In genomic region chr9:91729558-91729842, GRCh38 we compare ENCODE assay signal across 18 cellular contexts.
DNase-seq lines count a peak whose midpoint lies in the region; ATAC-seq and TF ChIP-seq lines count a peak whose summit lies in the region.
"Had no signal": no experiment of that assay in that cellular context is flagged by ENCODE, and none has a peak within 500 bp of the region (broad histone marks: within the 10 kb centered on the region; RNA-seq: fewer than 3 reads in every experiment).

No MANE protein-coding gene starts in this region.

- peaks cover 6% of the 10 kb centered on the region for H3F3A ChIP-seq in smooth muscle cell (ENCODE audit: low read depth)

- DNase-seq in foreskin fibroblast (peak; percentile 7 to 40), right atrium auricular region (ENCODE audit: low spot score) (peak; percentile 66), smooth muscle cell (lab: John Stamatoyannopoulos, UW; ENCODE audit: unreplicated experiment) (no peak), NCI-H2029 treated with DMSO at 0.1 percent for 48 hours (lab: John Stamatoyannopoulos, UW) (no peak), NCI-H2171 (lab: John Stamatoyannopoulos, UW) (no peak)
- no peak for DNase-seq in stimulated activated naive CD8-positive, alpha-beta T cell treated with anti-CD3 and anti-CD28 coated beads, Interleukin-15, Interleukin-2, amounts not matched to agents 100 U/mL and 50 U/mL, for 24 hours
- no peak for DNase-seq in activated naive CD4-positive, alpha-beta T cell treated with anti-CD3 and anti-CD28 coated beads, Interleukin-2, amount 50 U/mL, for 16 hours
- DNase-seq: COR-L47, GF-D8, HCEC 1CT, NCI-H1105 treated with DMSO at 0.1 percent for 48 hours, NCI-H187, NCI-H446 treated with DMSO at 0.1 percent for 48 hours, OCI-M1, RPMI8226 had no signal

- H3K79me2 ChIP-seq in smooth muscle cell (ENCODE audit: low read depth), result no peaks in the 10 kb centered on the region

- no peaks in the 10 kb centered on the region for H3K27me3 ChIP-seq in right atrium auricular region
- no peaks in the 10 kb centered on the region for H3K27me3 ChIP-seq in smooth muscle cell (ENCODE audit: low read depth)

- peaks cover 7% of the 10 kb centered on the region for H4K20me1 ChIP-seq in smooth muscle cell (ENCODE audit: low read depth)

- H3K4me2 ChIP-seq in smooth muscle cell, result no peak overlapping the region
- H3K4me2 ChIP-seq: A549 had no signal

- H3K9me3 ChIP-seq in right atrium auricular region, result no peaks in the 10 kb centered on the region
- no peaks in the 10 kb centered on the region for H3K9me3 ChIP-seq in smooth muscle cell (replicated peaks; ENCODE audit: low read depth)
- H3K9me3 ChIP-seq: A549 had no signal

- WGBS in smooth muscle cell (ENCODE audit: low lambda C conversion rate), result 83% methylated on average over 9 of the region's 9 CpGs

- H3K36me3 ChIP-seq in right atrium auricular region, result peaks cover 6% of the 10 kb centered on the region
- H3K36me3 ChIP-seq in smooth muscle cell (ENCODE audit: low read depth), result no peaks in the 10 kb centered on the region

- no peak overlapping the region for H2AFZ ChIP-seq in smooth muscle cell (ENCODE audit: low read depth)

- H3K4me1 ChIP-seq in right atrium auricular region, result peaks cover 0 to 26% of the 10 kb centered on the region in 2 donors
- no peaks in the 10 kb centered on the region for H3K4me1 ChIP-seq in smooth muscle cell (ENCODE audit: low read depth)

- no peak for TF ChIP-seq CTCF in C4-2B (conservative IDR thresholded peaks at IDR 0.05)
- no peak for TF ChIP-seq CTCF in foreskin fibroblast (IDR thresholded peaks at IDR 0.05; ENCODE audit: low read depth, low read length)
- TF ChIP-seq CTCF in right atrium auricular region (IDR thresholded peaks at IDR 0.05), result no peak
- TF ChIP-seq CTCF in smooth muscle cell (IDR thresholded peaks at IDR 0.05; ENCODE audit: borderline replicate concordance, insufficient read depth, poor library complexity, severe bottlenecking), result no peak

- ATAC-seq in stimulated activated naive CD8-positive, alpha-beta T cell treated with anti-CD3 and anti-CD28 coated beads, Interleukin-15, Interleukin-2, amounts not matched to agents 100 U/mL and 50 U/mL, for 24 hours, result no peak
- ATAC-seq: A549 had no signal

- no peak overlapping the region for H3K9ac ChIP-seq in smooth muscle cell (ENCODE audit: low read depth)

- H3K27ac ChIP-seq in C4-2B, result peak overlapping the region; percentile 46
- H3K27ac ChIP-seq in right atrium auricular region, result peak overlapping the region; percentile 65 to 82
- peak overlapping the region; percentile 31 for H3K27ac ChIP-seq in smooth muscle cell (ENCODE audit: low read depth)
- H3K27ac ChIP-seq: A549, HL-60 had no signal

- no peak overlapping the region for H3K4me3 ChIP-seq in foreskin fibroblast (ENCODE audit: low read depth in 1 of 2, low read length in 2 of 2)
- H3K4me3 ChIP-seq in right atrium auricular region, result no peak overlapping the region
- H3K4me3 ChIP-seq in smooth muscle cell, result no peak overlapping the region
- H3K4me3 ChIP-seq: A549 had no signal

Comparison
In these comparisons a context has a peak if more than half of its experiments do, and no peak if none do; other contexts are left out.
1. DNase-seq: peak in foreskin fibroblast (2 of 2) and right atrium auricular region (single experiment); none in smooth muscle cell (single experiment), NCI-H2029 treated with DMSO at 0.1 percent for 48 hours (single experiment), NCI-H2171 (single experiment), stimulated activated naive CD8-positive, alpha-beta T cell treated with anti-CD3 and anti-CD28 coated beads, Interleukin-15, Interleukin-2, amounts not matched to agents 100 U/mL and 50 U/mL, for 24 hours (single experiment) and activated naive CD4-positive, alpha-beta T cell treated with anti-CD3 and anti-CD28 coated beads, Interleukin-2, amount 50 U/mL, for 16 hours (single experiment).
2. Peak in every context shown above with its lines, with median percentiles within 50 percentile points of each other: H3K27ac ChIP-seq.